ENCODE assay signal across 10 cellular contexts in genomic region chr7:6257602-6258001, GRCh38. TPM values are rescaled to one million over a fixed set of nuclear protein-coding genes. Genes with fewer than 3 reads are reported as not detected.
DNase-seq lines count a peak whose midpoint lies in the region; ATAC-seq and TF ChIP-seq lines count a peak whose summit lies in the region.
"Had no signal": no experiment of that assay in that cellular context is flagged by ENCODE, and none has a peak within 500 bp of the region (broad histone marks: within the 10 kb centered on the region; RNA-seq: fewer than 3 reads in every experiment).

No MANE protein-coding gene starts in this region.

- peak overlapping the region in 3 of 4 donors; percentile 3 to 44 (median 9) for H3K27ac ChIP-seq in Peyer's patch
- peak overlapping the region in 3 of 4 donors; percentile 7 to 77 (median 44) for H3K27ac ChIP-seq in esophagus squamous epithelium
- peak overlapping the region in 14 of 21 experiments; percentile 1 to 81 (median 28) for H3K27ac ChIP-seq in skin epidermis

- H3K27me3 ChIP-seq in Peyer's patch (no peaks in the 10 kb centered on the region), esophagus squamous epithelium (no peaks in the 10 kb centered on the region)

- no peaks in the 10 kb centered on the region for H3K36me3 ChIP-seq in Peyer's patch
- no peaks in the 10 kb centered on the region for H3K36me3 ChIP-seq in esophagus squamous epithelium

- no peaks in the 10 kb centered on the region for H3K36me3 Mint-ChIP-seq in activated CD4-positive, alpha-beta T cell treated with anti-CD3 and anti-CD28 coated beads, Interleukin-2, amount 10 ng/mL, durations not matched to agents 24 days and 14 days (ENCODE audit: low read depth)

- DNase-seq in COLO829 (ENCODE audit: low spot score) (peak; percentile 85), Peyer's patch (no peak), esophagus squamous epithelium (lab: John Stamatoyannopoulos, UW) (no peak), posterior cingulate gyrus (no peak), NOMO-1 treated with DMSO at 0.1 percent for 48 hours (lab: John Stamatoyannopoulos, UW; ENCODE audit: unreplicated experiment) (no peak)
- DNase-seq in activated CD4-positive, alpha-beta T cell treated with anti-CD3 and anti-CD28 coated beads, Interleukin-2, amount 10 ng/mL, durations not matched to agents 24 days and 14 days: no peak
- DNase-seq: Kasumi-1 had no signal

- intact Hi-C loops in esophagus squamous epithelium (cut with DNase I) (no loop called here), posterior cingulate gyrus (cut with DNase I) (no loop called here)
- intact Hi-C loops in activated CD4-positive, alpha-beta T cell treated with anti-CD3 and anti-CD28 coated beads, Interleukin-2, amount 10 ng/mL, durations not matched to agents 24 days and 14 days (cut with micrococcal nuclease): loop anchor here (1.0 to 2.0 kb wide), 2 partner anchors 15 to 36 kb away; partner anchors contain the start of gene CYTH3

- no peak overlapping the region for H3K4me3 ChIP-seq in Peyer's patch
- no peak overlapping the region for H3K4me3 ChIP-seq in esophagus squamous epithelium
- H3K4me3 ChIP-seq in skin epidermis: no peak overlapping the region

- ATAC-seq in GM21723 (IDR thresholded peaks at IDR 0.05; ENCODE audit: unreplicated experiment): no peak

- H3K9me3 Mint-ChIP-seq in activated CD4-positive, alpha-beta T cell treated with anti-CD3 and anti-CD28 coated beads, Interleukin-2, amount 10 ng/mL, durations not matched to agents 24 days and 14 days: no peaks in the 10 kb centered on the region
- H3K9me3 Mint-ChIP-seq: T-helper 1 cell treated with Interleukin-12 subunit alpha and Interleukin-12 subunit beta and Interleukin-4 antibody, amounts not matched to agents 30 μg/mL and 1 μg/mL, for 36 hours had no signal

- no peak for TF ChIP-seq CTCF in Peyer's patch (IDR thresholded peaks at IDR 0.05)
- TF ChIP-seq CTCF in esophagus squamous epithelium (IDR thresholded peaks at IDR 0.05): no peak

- H3K9me3 ChIP-seq in Peyer's patch (no peaks in the 10 kb centered on the region), esophagus squamous epithelium (no peaks in the 10 kb centered on the region)

- H3K4me1 ChIP-seq in Peyer's patch: peaks cover 0 to 45% (median 14%) of the 10 kb centered on the region in 4 donors
- H3K4me1 ChIP-seq in esophagus squamous epithelium: peaks cover 0 to 98% (median 42%) of the 10 kb centered on the region in 3 donors

- WGBS in esophagus squamous epithelium, 2 donors: 78 to 89% methylated on average over 3 of the region's 3 CpGs

- H3K4me3 Mint-ChIP-seq in activated CD4-positive, alpha-beta T cell treated with anti-CD3 and anti-CD28 coated beads, Interleukin-2, amount 10 ng/mL, durations not matched to agents 24 days and 14 days: no peak overlapping the region
- H3K4me3 Mint-ChIP-seq: T-helper 1 cell treated with Interleukin-12 subunit alpha and Interleukin-12 subunit beta and Interleukin-4 antibody, amounts not matched to agents 30 μg/mL and 1 μg/mL, for 36 hours had no signal

- H3K27ac Mint-ChIP-seq in activated CD4-positive, alpha-beta T cell treated with anti-CD3 and anti-CD28 coated beads, Interleukin-2, amount 10 ng/mL, durations not matched to agents 24 days and 14 days: no peak overlapping the region
- H3K27ac Mint-ChIP-seq: T-helper 1 cell treated with Interleukin-12 subunit alpha and Interleukin-12 subunit beta and Interleukin-4 antibody, amounts not matched to agents 30 μg/mL and 1 μg/mL, for 36 hours had no signal

- TF ChIP-seq POLR2A in Peyer's patch (IDR thresholded peaks at IDR 0.05) (no peak), esophagus squamous epithelium (IDR thresholded peaks at IDR 0.05) (no peak)

- H3K27me3 Mint-ChIP-seq in activated CD4-positive, alpha-beta T cell treated with anti-CD3 and anti-CD28 coated beads, Interleukin-2, amount 10 ng/mL, durations not matched to agents 24 days and 14 days: peaks cover 66% of the 10 kb centered on the region

- H3K4me1 Mint-ChIP-seq in activated CD4-positive, alpha-beta T cell treated with anti-CD3 and anti-CD28 coated beads, Interleukin-2, amount 10 ng/mL, durations not matched to agents 24 days and 14 days: peaks cover 18% of the 10 kb centered on the region

RNA-seq across cellular contexts. Expression of gene CYTH3, which starts 14.8 kb away (rescaled TPM):
- 10 to 100 TPM; 19.0 to 70.7 (median 45.6) TPM for total RNA-seq in Peyer's patch
- 10 to 100 TPM; 11.5 to 27.7 (median 12.7) TPM for total RNA-seq in esophagus squamous epithelium
- total RNA-seq in activated CD4-positive, alpha-beta T cell treated with anti-CD3 and anti-CD28 coated beads, Interleukin-2, amount 10 ng/mL, durations not matched to agents 24 days and 14 days: 0.65 and 1.3 TPM in 2 replicates
